In genomic region chr13:97999653-98000052, GRCh38 we compare ENCODE assay signal across 18 cellular contexts.
"Had no signal": no experiment of that assay in that cellular context is flagged by ENCODE, and none has a peak within 500 bp of the region (broad histone marks: within the 10 kb centered on the region; RNA-seq: fewer than 3 reads in every experiment).

No MANE protein-coding gene starts in this region.

- H3K9me3 Mint-ChIP-seq: immature natural killer cell, naive B cell, nephron had no signal

- H3K27ac Mint-ChIP-seq: endodermal cell, immature natural killer cell, nephron, progenitor cell of endocrine pancreas had no signal

- H3K4me3 Mint-ChIP-seq: endodermal cell, immature natural killer cell, naive B cell, nephron had no signal

- DNase-seq: effector CD4-positive, alpha-beta T cell; endodermal cell; erythroblast; foreskin keratinocyte; immature natural killer cell; left ventricle myocardium inferior; mesenchymal stem cell; midbrain; naive B cell; occipital lobe; pancreas; right cardiac atrium; small intestine; stimulated activated CD4-positive, alpha-beta T cell treated with anti-CD3 and anti-CD28 coated beads, Interleukin-12 subunit alpha, Interleukin-12 subunit beta, amount 100 ng/mL, for 4 hours; stimulated activated naive CD4-positive, alpha-beta T cell treated with Interleukin-2 at 50 U/mL for 16 hours; trophoblast cell had no signal

- H3K4me1 Mint-ChIP-seq: endodermal cell, immature natural killer cell, naive B cell, nephron had no signal

- H3K27me3 Mint-ChIP-seq: naive B cell, progenitor cell of endocrine pancreas had no signal

- ATAC-seq: foreskin keratinocyte, pancreas, right cardiac atrium had no signal
